ENCODE assay signal across 9 cellular contexts in the genomic region with DNA sequence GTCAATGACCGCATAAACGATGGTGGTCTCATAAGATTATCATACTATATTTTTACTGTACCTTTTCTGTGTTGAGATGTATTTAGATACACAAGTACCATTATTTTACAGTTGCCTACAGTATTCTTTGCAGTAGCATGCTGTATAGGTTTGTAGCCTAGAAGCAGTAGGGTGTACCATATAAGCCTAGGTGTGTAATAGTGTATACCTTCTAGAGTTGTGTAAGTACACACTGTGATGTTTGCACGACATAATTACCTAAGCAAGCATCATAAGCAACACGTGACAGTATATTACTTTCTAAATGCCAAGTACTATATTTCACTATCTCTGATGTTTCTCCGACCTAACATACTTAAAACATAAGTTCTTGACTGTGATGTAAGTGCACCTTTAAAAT. TPM values are rescaled to one million over a fixed set of nuclear protein-coding genes. Genes with fewer than 3 reads are reported as not detected.
DNase-seq lines count a peak whose midpoint lies in the region; ATAC-seq and TF ChIP-seq lines count a peak whose summit lies in the region.
"Had no signal": no experiment of that assay in that cellular context is flagged by ENCODE, and none has a peak within 500 bp of the region (broad histone marks: within the 10 kb centered on the region; RNA-seq: fewer than 3 reads in every experiment).

No MANE protein-coding gene starts in this region.

- no peaks in the 10 kb centered on the region for H3K27me3 Mint-ChIP-seq in CD4-positive, CD25-positive, alpha-beta regulatory T cell
- H3K27me3 Mint-ChIP-seq in T-helper 2 cell treated with Interferon-gamma antibody and Interleukin-4, amounts not matched to agents 5 μg/mL and 100 μg/mL, for 36 hours (ENCODE audit: low read depth): no peaks in the 10 kb centered on the region

- H3K9me3 Mint-ChIP-seq in CD4-positive, CD25-positive, alpha-beta regulatory T cell: no peaks in the 10 kb centered on the region
- H3K9me3 Mint-ChIP-seq in T-helper 2 cell treated with Interferon-gamma antibody and Interleukin-4, amounts not matched to agents 5 μg/mL and 100 μg/mL, for 36 hours: no peaks in the 10 kb centered on the region

- ATAC-seq in CD4-positive, CD25-positive, alpha-beta regulatory T cell (ENCODE audit: low read depth in 2 of 2): peak; percentile 35 to 37
- ATAC-seq in esophagus mucosa (peak; percentile 92), HG03196 (IDR thresholded peaks at IDR 0.05; ENCODE audit: unreplicated experiment) (no peak), HG03460 (IDR thresholded peaks at IDR 0.05; ENCODE audit: unreplicated experiment) (no peak)
- ATAC-seq: HCT116 had no signal

- peak overlapping the region; percentile 83 for H3K27ac ChIP-seq in CD4-positive, CD25-positive, alpha-beta regulatory T cell (ENCODE audit: insufficient read depth, low read length, poor library complexity, severe bottlenecking)
- peak overlapping the region; percentile 17 for H3K27ac ChIP-seq in osteoblast (ENCODE audit: low read depth, low read length)

- no peaks in the 10 kb centered on the region for H3K27me3 ChIP-seq in CD4-positive, CD25-positive, alpha-beta regulatory T cell (ENCODE audit: control insufficient read depth, insufficient read depth, low read length)
- H3K27me3 ChIP-seq in osteoblast (ENCODE audit: insufficient read depth, low read length): no peaks in the 10 kb centered on the region

- H3K4me3 ChIP-seq in CD4-positive, CD25-positive, alpha-beta regulatory T cell (ENCODE audit: low read depth, low read length): peak overlapping the region; percentile 100
- peak overlapping the region; percentile 53 for H3K4me3 ChIP-seq in osteoblast (ENCODE audit: insufficient read depth, low read length)

- peak in 2 of 3 donors; percentile 34 to 68 for DNase-seq in CD4-positive, CD25-positive, alpha-beta regulatory T cell
- DNase-seq in T-helper 2 cell treated with Interferon-gamma antibody and Interleukin-4, amounts not matched to agents 5 μg/mL and 100 μg/mL, for 36 hours (ENCODE audit: low spot score): no peak
- DNase-seq in osteoblast (ENCODE audit: insufficient read length, low spot score, missing footprints) (no peak), COLO668 (lab: John Stamatoyannopoulos, UW; ENCODE audit: unreplicated experiment) (no peak), globus pallidus (ENCODE audit: low spot score) (no peak)

- peaks cover 10% of the 10 kb centered on the region for H3K36me3 Mint-ChIP-seq in CD4-positive, CD25-positive, alpha-beta regulatory T cell
- peaks cover 50% of the 10 kb centered on the region for H3K36me3 Mint-ChIP-seq in T-helper 2 cell treated with Interferon-gamma antibody and Interleukin-4, amounts not matched to agents 5 μg/mL and 100 μg/mL, for 36 hours (ENCODE audit: low read depth)

- H3K79me2 ChIP-seq in osteoblast (ENCODE audit: insufficient read depth, low read length): peaks cover 42% of the 10 kb centered on the region

- H3K9me3 ChIP-seq in CD4-positive, CD25-positive, alpha-beta regulatory T cell (ENCODE audit: control insufficient read depth in 2 of 2, low read length in 2 of 2): no peaks in the 10 kb centered on the region
- no peaks in the 10 kb centered on the region for H3K9me3 ChIP-seq in osteoblast (ENCODE audit: low read depth, low read length)

- peaks cover 60% of the 10 kb centered on the region for H3K4me1 ChIP-seq in CD4-positive, CD25-positive, alpha-beta regulatory T cell (ENCODE audit: control insufficient read depth, insufficient read depth, low read length, poor library complexity, severe bottlenecking)
- H3K4me1 ChIP-seq in osteoblast (ENCODE audit: insufficient read depth, low read length): peaks cover 11% of the 10 kb centered on the region

- no peaks in the 10 kb centered on the region for H3K36me3 ChIP-seq in CD4-positive, CD25-positive, alpha-beta regulatory T cell (ENCODE audit: control insufficient read depth, insufficient read depth, low read length)
- H3K36me3 ChIP-seq in osteoblast (ENCODE audit: insufficient read depth, low read length): no peaks in the 10 kb centered on the region

- peak overlapping the region; percentile 63 to 95 (median 95) for H3K27ac Mint-ChIP-seq in CD4-positive, CD25-positive, alpha-beta regulatory T cell
- peak overlapping the region; percentile 78 for H3K27ac Mint-ChIP-seq in T-helper 2 cell treated with Interferon-gamma antibody and Interleukin-4, amounts not matched to agents 5 μg/mL and 100 μg/mL, for 36 hours

- no peak overlapping the region for H2AFZ ChIP-seq in osteoblast (ENCODE audit: low read length)

- peak overlapping the region; percentile 95 for H3K4me2 ChIP-seq in osteoblast (ENCODE audit: insufficient read depth, low read length)

- H3K4me3 Mint-ChIP-seq in CD4-positive, CD25-positive, alpha-beta regulatory T cell: peak overlapping the region; percentile 83 to 100 (median 94)
- peak overlapping the region; percentile 92 for H3K4me3 Mint-ChIP-seq in T-helper 2 cell treated with Interferon-gamma antibody and Interleukin-4, amounts not matched to agents 5 μg/mL and 100 μg/mL, for 36 hours

- H4K20me1 ChIP-seq in osteoblast (ENCODE audit: insufficient read depth, low read length): no peaks in the 10 kb centered on the region

- TF ChIP-seq CTCF in osteoblast (IDR thresholded peaks at IDR 0.05; ENCODE audit: extremely low read depth, low read depth, low read length): no peak

- H3K4me1 Mint-ChIP-seq in CD4-positive, CD25-positive, alpha-beta regulatory T cell: peaks cover 37 to 62% (median 48%) of the 10 kb centered on the region in 4 donors
- peaks cover 53% of the 10 kb centered on the region for H3K4me1 Mint-ChIP-seq in T-helper 2 cell treated with Interferon-gamma antibody and Interleukin-4, amounts not matched to agents 5 μg/mL and 100 μg/mL, for 36 hours (ENCODE audit: low read depth)

RNA-seq across cellular contexts. Expression of a gene that starts 2.7 kb away (rescaled TPM):
- total RNA-seq in CD4-positive, CD25-positive, alpha-beta regulatory T cell: 85.4 TPM
- polyA plus RNA-seq in CD4-positive, CD25-positive, alpha-beta regulatory T cell: 100 to 1,000 TPM in 2 of 4 donors, 10 to 100 TPM in 2; 85.6 to 150 (median 95.7) TPM
- total RNA-seq in esophagus mucosa: 71.7 TPM
- 11.9 and 14.7 TPM in 2 replicates for total RNA-seq in osteoblast

Comparison
In these comparisons a context has a peak if more than half of its experiments do, and no peak if none do; other contexts are left out.
1. ATAC-seq: peak in CD4-positive, CD25-positive, alpha-beta regulatory T cell (2 of 2) and esophagus mucosa (single experiment); none in HG03196 (single experiment) and HG03460 (single experiment).
2. DNase-seq: peak in CD4-positive, CD25-positive, alpha-beta regulatory T cell (2 of 3); none in T-helper 2 cell treated with Interferon-gamma antibody and Interleukin-4, amounts not matched to agents 5 μg/mL and 100 μg/mL, for 36 hours (single experiment), osteoblast (single experiment), COLO668 (single experiment) and globus pallidus (single experiment).